9 cellular contexts compared by ENCODE assay signal in genomic region chr15:69591905-69592508, GRCh38.
DNase-seq lines count a peak whose midpoint lies in the region; ATAC-seq lines count a peak whose summit lies in the region.
"Had no signal": no experiment of that assay in that cellular context is flagged by ENCODE, and none has a peak within 500 bp of the region (broad histone marks: within the 10 kb centered on the region; RNA-seq: fewer than 3 reads in every experiment).

No MANE protein-coding gene starts in this region.

- no peak overlapping the region for H3K4me3 ChIP-seq in H7 (ENCODE audit: insufficient read depth, low read depth, low read length)
- H3K4me3 ChIP-seq: MG63, Peyer's patch had no signal

- H3K27me3 ChIP-seq in H7 (ENCODE audit: control insufficient read depth, insufficient read depth, low read length) = peaks cover 2% of the 10 kb centered on the region
- H3K27me3 ChIP-seq: MG63, Peyer's patch had no signal

- DNase-seq in HT-29 (ENCODE audit: low spot score) (peak; percentile 92), NCI-H2081 treated with DMSO at 0.1 percent for 48 hours (lab: John Stamatoyannopoulos, UW) (peak; percentile 71), SHP77 (lab: John Stamatoyannopoulos, UW) (peak; percentile 83 to 87), posterior vena cava (ENCODE audit: low spot score) (peak; percentile 6), H7 (no peak)
- no peak for DNase-seq in activated CD4-positive, alpha-beta T cell treated with anti-CD3 and anti-CD28 coated beads, Interleukin-2, amount 50 U/mL, for 4 hours
- DNase-seq: MG63, Peyer's patch had no signal

- H3K36me3 ChIP-seq in H7 (replicated peaks; ENCODE audit: control insufficient read depth, insufficient read depth, low read length) = no peaks in the 10 kb centered on the region
- H3K36me3 ChIP-seq: MG63, Peyer's patch had no signal

- intact Hi-C loops in posterior vena cava (cut with DNase I) = no loop called here

- no peak for ATAC-seq in HG03442 (IDR thresholded peaks at IDR 0.05; ENCODE audit: unreplicated experiment)

Comparison
In these comparisons a context has a peak if more than half of its experiments do, and no peak if none do; other contexts are left out.
1. DNase-seq: peak in HT-29 (single experiment), NCI-H2081 treated with DMSO at 0.1 percent for 48 hours (single experiment), SHP77 (2 of 2) and posterior vena cava (single experiment); none in H7 (single experiment) and activated CD4-positive, alpha-beta T cell treated with anti-CD3 and anti-CD28 coated beads, Interleukin-2, amount 50 U/mL, for 4 hours (0 of 2).